16 cellular contexts compared by ENCODE assay signal in genomic region chr19:14110650-14111049, GRCh38. TPM values are rescaled to one million over a fixed set of nuclear protein-coding genes. Genes with fewer than 3 reads are reported as not detected.
"Had no signal": no experiment of that assay in that cellular context is flagged by ENCODE, and none has a peak within 500 bp of the region (broad histone marks: within the 10 kb centered on the region; RNA-seq: fewer than 3 reads in every experiment).

No MANE protein-coding gene starts in this region.

- H3K27ac ChIP-seq: body of pancreas, VCaP had no signal

- DNase-seq: activated CD4-positive, alpha-beta T cell treated with anti-CD3 and anti-CD28 coated beads for 36 hours; activated naive CD4-positive, alpha-beta T cell treated with anti-CD3 and anti-CD28 coated beads, Interleukin-2, amount 10 ng/mL, durations not matched to agents 7 days and 5 days; amniotic stem cell; body of pancreas; cerebellar nuclear complex; dorsolateral prefrontal cortex; left colon; natural killer cell; stimulated activated CD4-positive, alpha-beta T cell treated with anti-CD3 and anti-CD28 coated beads, Interleukin-4, amount 100 ng/mL, for 4 hours had no signal

- ATAC-seq: activated CD4-positive, alpha-beta T cell treated with anti-CD3 and anti-CD28 coated beads for 36 hours; activated T-helper 17 cell treated with anti-CD3 and anti-CD28 coated beads, Interleukin-2, amount 50 U/mL, for 72 hours; body of pancreas; left colon; natural killer cell had no signal

- H3K4me3 Mint-ChIP-seq: activated CD4-positive, alpha-beta T cell treated with anti-CD3 and anti-CD28 coated beads for 36 hours; activated naive CD4-positive, alpha-beta T cell treated with anti-CD3 and anti-CD28 coated beads, Interleukin-2, amount 10 ng/mL, durations not matched to agents 7 days and 5 days; activated T-helper 17 cell treated with anti-CD3 and anti-CD28 coated beads, Interleukin-2, amount 50 U/mL, for 72 hours; natural killer cell had no signal

- H3K36me3 Mint-ChIP-seq: natural killer cell had no signal

- H3K27me3 Mint-ChIP-seq: activated CD4-positive, alpha-beta T cell treated with anti-CD3 and anti-CD28 coated beads for 36 hours; activated naive CD4-positive, alpha-beta T cell treated with anti-CD3 and anti-CD28 coated beads, Interleukin-2, amount 10 ng/mL, durations not matched to agents 7 days and 5 days; activated T-helper 17 cell treated with anti-CD3 and anti-CD28 coated beads, Interleukin-2, amount 50 U/mL, for 72 hours had no signal

- H3K27ac Mint-ChIP-seq: activated CD4-positive, alpha-beta T cell treated with anti-CD3 and anti-CD28 coated beads for 36 hours; activated naive CD4-positive, alpha-beta T cell treated with anti-CD3 and anti-CD28 coated beads, Interleukin-2, amount 10 ng/mL, durations not matched to agents 7 days and 5 days had no signal

- H3K9me3 ChIP-seq: body of pancreas, tibial nerve had no signal

- H3K4me3 ChIP-seq: body of pancreas, dorsolateral prefrontal cortex, tibial nerve had no signal

- H3K9me3 Mint-ChIP-seq: activated naive CD4-positive, alpha-beta T cell treated with anti-CD3 and anti-CD28 coated beads, Interleukin-2, amount 10 ng/mL, durations not matched to agents 7 days and 5 days; activated T-helper 17 cell treated with anti-CD3 and anti-CD28 coated beads, Interleukin-2, amount 50 U/mL, for 72 hours; natural killer cell had no signal

- H3K27me3 ChIP-seq: body of pancreas, dorsolateral prefrontal cortex, tibial nerve had no signal

RNA-seq across cellular contexts. Expression of gene C19orf67, which starts 25.1 kb away (rescaled TPM):
- total RNA-seq: body of pancreas, dorsolateral prefrontal cortex, glomerular endothelial cell, lung microvascular endothelial cell, mononuclear cell, omental fat pad, tibial nerve had no signal

RNA-seq across cellular contexts. Expression of gene MISP3, which starts 38.1 kb away (rescaled TPM):
- total RNA-seq: lung microvascular endothelial cell had no signal
